Comparison of ENCODE assay signal across 8 cellular contexts in genomic region chr17:29291163-29291752, GRCh38. TPM values are rescaled to one million over a fixed set of nuclear protein-coding genes. Genes with fewer than 3 reads are reported as not detected.
A peak's percentile ranks its signal among the peaks of the same experiment; 100 is the strongest.
DNase-seq lines count a peak whose midpoint lies in the region; ATAC-seq and TF ChIP-seq lines count a peak whose summit lies in the region.

No MANE protein-coding gene starts in this region.

- H3K9me3 Mint-ChIP-seq in WTC11, result no peaks in the 10 kb centered on the region
- no peaks in the 10 kb centered on the region for H3K9me3 Mint-ChIP-seq in osteocyte (ENCODE audit: unreplicated experiment)

- H3K9me3 ChIP-seq in BLaER1 treated with 17β-estradiol and CSF1 and Interleukin-3, amounts not matched to agents 10 nM and 100 nM (replicated peaks in 1 of 11), result no peaks in the 10 kb centered on the region

- peaks cover 33 to 54% (median 48%) of the 10 kb centered on the region in 10 experiments for H3K4me1 ChIP-seq in BLaER1 treated with 17β-estradiol and CSF1 and Interleukin-3, amounts not matched to agents 10 nM and 100 nM

- peak overlapping the region; percentile 87 to 100 (median 97); a peak in 21 of 22 replicates for H3K27ac ChIP-seq in BLaER1 treated with 17β-estradiol and CSF1 and Interleukin-3, amounts not matched to agents 10 nM and 100 nM

- H3K4me2 ChIP-seq in BLaER1 treated with 17β-estradiol and CSF1 and Interleukin-3, amounts not matched to agents 10 nM and 100 nM, result peak overlapping the region; percentile 79 to 98 (median 94)

- CTCF ChIA-PET in WTC11 (lab: Charles Lee), result interaction anchor here (0.6 to 3.2 kb wide), 20 partner anchors 10 to 448 kb away, joined by 3 to 22 read pairs (median 6); partner anchors contain the start of gene MYO18A

- H3K4me1 Mint-ChIP-seq in WTC11, result peaks cover 48% of the 10 kb centered on the region
- peaks cover 51% of the 10 kb centered on the region for H3K4me1 Mint-ChIP-seq in osteocyte (ENCODE audit: unreplicated experiment)

- ATAC-seq in WTC11 (no peak), GM21367 (IDR thresholded peaks at IDR 0.05; ENCODE audit: unreplicated experiment) (no peak)

- H3K27me3 ChIP-seq in BLaER1 treated with 17β-estradiol and CSF1 and Interleukin-3, amounts not matched to agents 10 nM and 100 nM, result no peaks in the 10 kb centered on the region

- in situ Hi-C loops in GM13976 (cut with MboI; ENCODE audit: low sequenced_read_pairs, unreplicated experiment), result no loop called here

- TF ChIP-seq CTCF in GM13976 (IDR thresholded peaks at IDR 0.05; ENCODE audit: borderline replicate concordance, control extremely low read depth, extremely low read depth, insufficient read depth, missing control alignments) (peak; percentile 18), WTC11 (IDR thresholded peaks at IDR 0.05) (no peak), osteocyte (IDR thresholded peaks at IDR 0.05) (peak; percentile 76)

- H3K36me3 ChIP-seq in BLaER1 treated with 17β-estradiol and CSF1 and Interleukin-3, amounts not matched to agents 10 nM and 100 nM, result peaks cover 40 to 57% (median 51%) of the 10 kb centered on the region in 11 experiments

- H3K27me3 Mint-ChIP-seq in WTC11 (ENCODE audit: low read depth) (no peaks in the 10 kb centered on the region), osteocyte (ENCODE audit: unreplicated experiment) (no peaks in the 10 kb centered on the region)

- H4K20me1 ChIP-seq in BLaER1 treated with 17β-estradiol and CSF1 and Interleukin-3, amounts not matched to agents 10 nM and 100 nM, result peaks cover 61 to 72% (median 69%) of the 10 kb centered on the region in 11 experiments

- H3K9ac ChIP-seq in BLaER1 treated with 17β-estradiol and CSF1 and Interleukin-3, amounts not matched to agents 10 nM and 100 nM, result peak overlapping the region; percentile 93 to 100 (median 98)

- H3K36me3 Mint-ChIP-seq in WTC11 (peaks cover 52% of the 10 kb centered on the region), osteocyte (ENCODE audit: unreplicated experiment) (peaks cover 22% of the 10 kb centered on the region)

- H3K4me3 Mint-ChIP-seq in WTC11 (peak overlapping the region; percentile 94), osteocyte (ENCODE audit: unreplicated experiment) (peak overlapping the region; percentile 85)

- DNase-seq in GM13976 (ENCODE audit: low spot score) (peak; percentile 60), NCI-H2227 (lab: John Stamatoyannopoulos, UW; ENCODE audit: unreplicated experiment) (peak; percentile 51), WTC11 (ENCODE audit: low spot score) (no peak), fibroblast of the conjunctiva (ENCODE audit: low read depth) (peak; percentile 56), osteocyte (ENCODE audit: extremely low spot score, unreplicated experiment) (no peak)
- no peak for DNase-seq in effector CD8-positive, alpha-beta T cell (lab: John Stamatoyannopoulos, UW)

- POLR2A ChIA-PET in WTC11 (lab: Charles Lee), result interaction anchor here (1.4 kb wide), 1 partner anchor 146 kb away, joined by 4 read pairs; no protein-coding TSS in a partner anchor

- H3K4me3 ChIP-seq in BLaER1 treated with 17β-estradiol and CSF1 and Interleukin-3, amounts not matched to agents 10 nM and 100 nM, result peak overlapping the region; percentile 95 to 100 (median 98)

- H3K27ac Mint-ChIP-seq in WTC11 (no peak overlapping the region), osteocyte (ENCODE audit: unreplicated experiment) (peak overlapping the region; percentile 80)

TF ChIP-seq in WTC11, 78 proteins besides CTCF, POLR2A, EP300 and RAD21:
- no peak for TF ChIP-seq ZNF425 (CRISPR knock-in tag; conservative IDR thresholded peaks at IDR 0.05)
- TF ChIP-seq, protein P1, sequence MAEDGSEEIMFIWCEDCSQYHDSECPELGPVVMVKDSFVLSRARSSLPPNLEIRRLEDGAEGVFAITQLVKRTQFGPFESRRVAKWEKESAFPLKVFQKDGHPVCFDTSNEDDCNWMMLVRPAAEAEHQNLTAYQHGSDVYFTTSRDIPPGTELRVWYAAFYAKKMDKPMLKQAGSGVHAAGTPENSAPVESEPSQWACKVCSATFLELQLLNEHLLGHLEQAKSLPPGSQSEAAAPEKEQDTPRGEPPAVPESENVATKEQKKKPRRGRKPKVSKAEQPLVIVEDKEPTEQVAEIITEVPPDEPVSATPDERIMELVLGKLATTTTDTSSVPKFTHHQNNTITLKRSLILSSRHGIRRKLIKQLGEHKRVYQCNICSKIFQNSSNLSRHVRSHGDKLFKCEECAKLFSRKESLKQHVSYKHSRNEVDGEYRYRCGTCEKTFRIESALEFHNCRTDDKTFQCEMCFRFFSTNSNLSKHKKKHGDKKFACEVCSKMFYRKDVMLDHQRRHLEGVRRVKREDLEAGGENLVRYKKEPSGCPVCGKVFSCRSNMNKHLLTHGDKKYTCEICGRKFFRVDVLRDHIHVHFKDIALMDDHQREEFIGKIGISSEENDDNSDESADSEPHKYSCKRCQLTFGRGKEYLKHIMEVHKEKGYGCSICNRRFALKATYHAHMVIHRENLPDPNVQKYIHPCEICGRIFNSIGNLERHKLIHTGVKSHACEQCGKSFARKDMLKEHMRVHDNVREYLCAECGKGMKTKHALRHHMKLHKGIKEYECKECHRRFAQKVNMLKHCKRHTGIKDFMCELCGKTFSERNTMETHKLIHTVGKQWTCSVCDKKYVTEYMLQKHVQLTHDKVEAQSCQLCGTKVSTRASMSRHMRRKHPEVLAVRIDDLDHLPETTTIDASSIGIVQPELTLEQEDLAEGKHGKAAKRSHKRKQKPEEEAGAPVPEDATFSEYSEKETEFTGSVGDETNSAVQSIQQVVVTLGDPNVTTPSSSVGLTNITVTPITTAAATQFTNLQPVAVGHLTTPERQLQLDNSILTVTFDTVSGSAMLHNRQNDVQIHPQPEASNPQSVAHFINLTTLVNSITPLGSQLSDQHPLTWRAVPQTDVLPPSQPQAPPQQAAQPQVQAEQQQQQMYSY (CRISPR knock-in tag; IDR thresholded peaks at IDR 0.05), result no peak
TF ChIP-seq in WTC11: peak in this region for 0.

RNA-seq across cellular contexts. Expression of gene NUFIP2, which starts 2.7 kb away (rescaled TPM):
- 87.1 to 93.1 TPM (median 90.5 TPM) in 3 replicates for total RNA-seq in WTC11 (2021)
- 46.8 and 48.0 TPM in 2 replicates for total RNA-seq in osteocyte

RNA-seq across cellular contexts. Expression of gene CRYBA1, which starts 44.6 kb away (rescaled TPM):
- not detected in 3 replicates for total RNA-seq in WTC11 (2021)
- total RNA-seq in osteocyte, result not detected in 2 replicates

Comparison
In these comparisons a context has a peak if more than half of its experiments do, and no peak if none do; other contexts are left out.
1. DNase-seq: peak in GM13976 (single experiment), NCI-H2227 (single experiment) and fibroblast of the conjunctiva (single experiment); none in WTC11 (single experiment), osteocyte (single experiment) and effector CD8-positive, alpha-beta T cell (single experiment).